In the genomic region with DNA sequence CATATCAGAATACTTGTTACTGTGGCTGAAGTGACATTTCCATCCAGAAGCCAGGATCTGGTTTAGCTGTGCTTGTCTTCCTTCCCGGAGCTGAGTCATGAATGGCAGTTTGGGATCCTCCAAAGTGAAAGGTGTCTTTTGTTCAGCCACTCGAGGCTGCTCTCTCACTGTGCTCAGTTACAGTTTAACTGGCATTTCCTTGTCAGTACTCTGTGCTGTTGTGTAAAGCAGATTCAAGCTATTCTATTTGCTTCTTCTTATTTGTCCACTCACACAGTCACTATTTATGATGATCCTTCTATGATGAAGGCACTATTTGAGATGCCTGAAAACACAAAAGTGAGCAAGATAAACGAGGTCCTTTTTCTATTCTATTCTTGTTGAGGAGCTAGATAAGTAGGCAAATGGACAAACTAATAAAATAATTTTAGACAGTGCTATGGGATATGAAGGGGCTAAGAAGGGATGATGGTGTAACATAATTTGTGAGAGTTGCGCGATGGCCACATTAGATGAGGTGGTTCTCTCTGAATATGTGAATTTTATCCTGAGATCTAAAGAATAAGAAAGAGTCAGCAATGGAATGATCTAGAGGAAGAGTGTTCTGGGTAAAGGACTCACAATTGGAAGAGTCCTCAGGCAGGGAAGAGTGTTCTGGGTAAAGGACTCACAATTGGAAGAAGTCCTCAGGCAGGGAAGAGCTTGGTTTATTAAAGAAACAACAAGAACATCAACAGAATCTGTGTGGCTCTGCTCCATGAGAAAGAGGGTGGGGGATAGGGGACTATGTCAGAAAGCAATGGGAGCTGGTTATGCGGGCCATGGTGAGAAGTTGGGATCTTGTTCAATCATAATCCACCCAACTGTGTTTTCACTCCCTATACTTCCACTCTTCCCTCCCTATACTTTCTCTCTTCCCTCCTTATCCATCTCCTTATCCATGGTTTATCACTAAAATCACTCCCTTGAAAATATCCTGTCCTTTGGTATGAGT, we compare ENCODE assay signal across 12 cellular contexts. TPM values are rescaled to one million over a fixed set of nuclear protein-coding genes. Genes with fewer than 3 reads are reported as not detected.
DNase-seq lines count a peak whose midpoint lies in the region; ATAC-seq, FAIRE-seq and TF ChIP-seq lines count a peak whose summit lies in the region.
"Had no signal": no experiment of that assay in that cellular context is flagged by ENCODE, and none has a peak within 500 bp of the region (broad histone marks: within the 10 kb centered on the region; RNA-seq: fewer than 3 reads in every experiment).

No MANE protein-coding gene starts in this region.

- H4K8ac ChIP-seq in mesendoderm (ENCODE audit: low read depth, low read length): no peak overlapping the region

- no peak for FAIRE-seq in bronchial epithelial cell (lab: Jason Lieb, UNC)

- H3K9ac ChIP-seq in mesendoderm (ENCODE audit: low read length): no peak overlapping the region

- no peak overlapping the region for H3K4me2 ChIP-seq in mesendoderm (ENCODE audit: low read length)

- H3K9me3 Mint-ChIP-seq in activated CD8-positive, alpha-beta T cell treated with anti-CD3 and anti-CD28 coated beads, Interleukin-2, amount 10 ng/mL, durations not matched to agents 7 days and 5 days (ENCODE audit: insufficient read depth): no peaks in the 10 kb centered on the region

- no peak overlapping the region for H3K56ac ChIP-seq in mesendoderm (ENCODE audit: low read length)

- no peaks in the 10 kb centered on the region for H3K4me1 Mint-ChIP-seq in activated CD8-positive, alpha-beta T cell treated with anti-CD3 and anti-CD28 coated beads, Interleukin-2, amount 10 ng/mL, durations not matched to agents 7 days and 5 days (ENCODE audit: low read depth)

- TF ChIP-seq CTCF in AG10803 (conservative IDR thresholded peaks at IDR 0.05; ENCODE audit: low read length): no peak
- TF ChIP-seq CTCF in bronchial epithelial cell (IDR thresholded peaks at IDR 0.05; ENCODE audit: insufficient read depth, low read length, severe bottlenecking): no peak

- H3K79me2 ChIP-seq in mesendoderm (ENCODE audit: control insufficient read depth, insufficient read depth, low read length): no peaks in the 10 kb centered on the region

- H3K27ac ChIP-seq in mesendoderm (ENCODE audit: low read depth, low read length): no peak overlapping the region

- peak; percentile 54 for ATAC-seq in HG02798 (IDR thresholded peaks at IDR 0.05; ENCODE audit: poor library complexity, unreplicated experiment)
- ATAC-seq in HG02885 (IDR thresholded peaks at IDR 0.05; ENCODE audit: poor library complexity, unreplicated experiment): no peak
- ATAC-seq in HG03097 (IDR thresholded peaks at IDR 0.05; ENCODE audit: low FRiP score, unreplicated experiment): no peak
- ATAC-seq in activated CD8-positive, alpha-beta T cell treated with anti-CD3 and anti-CD28 coated beads, Interleukin-2, amount 10 ng/mL, durations not matched to agents 7 days and 5 days: no peak

- H2AK5ac ChIP-seq in mesendoderm (ENCODE audit: low read length): no peak overlapping the region

- no peak overlapping the region for H3K27ac Mint-ChIP-seq in activated CD8-positive, alpha-beta T cell treated with anti-CD3 and anti-CD28 coated beads, Interleukin-2, amount 10 ng/mL, durations not matched to agents 7 days and 5 days
- H3K27ac Mint-ChIP-seq: mesothelial cell of epicardium; T-helper 2 cell treated with Interferon-gamma antibody and Interleukin-4, amounts not matched to agents 5 μg/mL and 100 μg/mL, for 36 hours had no signal

- CTCF ChIA-PET in activated CD8-positive, alpha-beta T cell treated with anti-CD3 and anti-CD28 coated beads, Interleukin-2, amount 10 ng/mL, durations not matched to agents 7 days and 5 days (lab: Charles Lee): interaction anchor here (1.3 kb wide), 1 partner anchor 68 kb away, joined by 3 read pairs; no protein-coding TSS in a partner anchor

- no peak overlapping the region for H3K4ac ChIP-seq in mesendoderm (ENCODE audit: low read depth, low read length)

- no peak overlapping the region for H2BK5ac ChIP-seq in mesendoderm (ENCODE audit: low read length)

- no peaks in the 10 kb centered on the region for H3K36me3 Mint-ChIP-seq in activated CD8-positive, alpha-beta T cell treated with anti-CD3 and anti-CD28 coated beads, Interleukin-2, amount 10 ng/mL, durations not matched to agents 7 days and 5 days (ENCODE audit: low read depth)
- H3K36me3 Mint-ChIP-seq: mesothelial cell of epicardium had no signal

- no peak overlapping the region for H3K4me3 Mint-ChIP-seq in activated CD8-positive, alpha-beta T cell treated with anti-CD3 and anti-CD28 coated beads, Interleukin-2, amount 10 ng/mL, durations not matched to agents 7 days and 5 days
- H3K4me3 Mint-ChIP-seq: mesothelial cell of epicardium; T-helper 2 cell treated with Interferon-gamma antibody and Interleukin-4, amounts not matched to agents 5 μg/mL and 100 μg/mL, for 36 hours had no signal

- POLR2A ChIA-PET in activated CD8-positive, alpha-beta T cell treated with anti-CD3 and anti-CD28 coated beads, Interleukin-2, amount 10 ng/mL, durations not matched to agents 7 days and 5 days (lab: Charles Lee): no interaction called here

- no peak overlapping the region for H4K5ac ChIP-seq in mesendoderm (ENCODE audit: low read length)

- H3K4me3 ChIP-seq in AG10803 (ENCODE audit: low read length): peak overlapping the region; percentile 25
- no peak overlapping the region for H3K4me3 ChIP-seq in bronchial epithelial cell (ENCODE audit: low read depth, low read length)
- H3K4me3 ChIP-seq in mesendoderm (ENCODE audit: low read length): no peak overlapping the region

- H3K23ac ChIP-seq in mesendoderm (ENCODE audit: low read length): no peak overlapping the region

- no peak overlapping the region for H2BK120ac ChIP-seq in mesendoderm (ENCODE audit: low read depth, low read length)

- no peak overlapping the region for H2BK15ac ChIP-seq in mesendoderm (replicated peaks; ENCODE audit: low read depth)

- H3K18ac ChIP-seq in mesendoderm (ENCODE audit: low read length): no peak overlapping the region

- H3K27me3 ChIP-seq in bronchial epithelial cell (ENCODE audit: control insufficient read depth, insufficient read depth, low read length) (no peaks in the 10 kb centered on the region), mesendoderm (ENCODE audit: insufficient read depth, low read length, poor library complexity) (no peaks in the 10 kb centered on the region)

- no peaks in the 10 kb centered on the region for H3K36me3 ChIP-seq in bronchial epithelial cell (ENCODE audit: control insufficient read depth, insufficient read depth, low read length)
- H3K36me3 ChIP-seq in mesendoderm (ENCODE audit: control insufficient read depth, insufficient read depth, low read length): no peaks in the 10 kb centered on the region

- no peaks in the 10 kb centered on the region for H3K79me1 ChIP-seq in mesendoderm (ENCODE audit: low read length)

- H3K27me3 Mint-ChIP-seq in activated CD8-positive, alpha-beta T cell treated with anti-CD3 and anti-CD28 coated beads, Interleukin-2, amount 10 ng/mL, durations not matched to agents 7 days and 5 days (ENCODE audit: low read depth): no peaks in the 10 kb centered on the region

- WGBS in mesendoderm (ENCODE audit: extremely low coverage, insufficient coverage, low lambda C conversion rate): no CpG with 5 or more reads among the region's 6 CpGs

- DNase-seq in AG10803 (ENCODE audit: low read depth) (peak; percentile 56), bronchial epithelial cell (ENCODE audit: low read depth) (peak; percentile 73), mesendoderm (peak; percentile 26), NCI-H2029 treated with DMSO at 0.1 percent for 48 hours (lab: John Stamatoyannopoulos, UW) (no peak)
- no peak for DNase-seq in activated CD8-positive, alpha-beta T cell treated with anti-CD3 and anti-CD28 coated beads, Interleukin-2, amount 10 ng/mL, durations not matched to agents 7 days and 5 days
- DNase-seq: effector memory CD4-positive, alpha-beta T cell; stimulated activated CD4-positive, alpha-beta T cell treated with anti-CD3 and anti-CD28 coated beads, Interleukin-2, amount 100 ng/mL, for 24 hours had no signal

- no peaks in the 10 kb centered on the region for H3K4me1 ChIP-seq in mesendoderm (ENCODE audit: control insufficient read depth, low read depth, low read length)

RNA-seq across cellular contexts. Expression of a gene that starts 40.1 kb away (rescaled TPM):
- 6.9 and 8.7 TPM in 2 replicates for total RNA-seq in bronchial epithelial cell
- polyA plus RNA-seq in mesendoderm (2013, experiment 1 of 2): 0.81 TPM
- 0.91 TPM for polyA plus RNA-seq in mesendoderm (2013, experiment 2 of 2)
- not detected for total RNA-seq in activated CD8-positive, alpha-beta T cell treated with anti-CD3 and anti-CD28 coated beads, Interleukin-2, amount 10 ng/mL, durations not matched to agents 7 days and 5 days

Comparison
In these comparisons a context has a peak if more than half of its experiments do, and no peak if none do; other contexts are left out.
1. DNase-seq: peak in AG10803 (single experiment), bronchial epithelial cell (single experiment) and mesendoderm (single experiment); none in NCI-H2029 treated with DMSO at 0.1 percent for 48 hours (single experiment) and activated CD8-positive, alpha-beta T cell treated with anti-CD3 and anti-CD28 coated beads, Interleukin-2, amount 10 ng/mL, durations not matched to agents 7 days and 5 days (single experiment).